Comparison of ENCODE assay signal across 1 cellular context in genomic region chr21:29649370-29649963, GRCh38.
A peak's percentile ranks its signal among the peaks of the same experiment; 100 is the strongest.
TF ChIP-seq lines count a peak whose summit lies in the region.

No MANE protein-coding gene starts in this region.

TF ChIP-seq in K562, 482 proteins besides CTCF, POLR2A, EP300 and RAD21 (continued from another document and continues in another):
- no peak for TF ChIP-seq KDM5B (IDR thresholded peaks at IDR 0.05; ENCODE audit: insufficient replicate concordance, low read depth, low read length)
- TF ChIP-seq GATAD2A (IDR thresholded peaks at IDR 0.05): no peak
- no peak; the same call in 1 of the 2 replicates for TF ChIP-seq HSF4 (CRISPR knock-in tag; IDR thresholded peaks at IDR 0.05; ENCODE audit: borderline replicate concordance)
- no peak for TF ChIP-seq HDAC8 (tag; IDR thresholded peaks at IDR 0.05)
- no peak for TF ChIP-seq ZNF354B (CRISPR knock-in tag; IDR thresholded peaks at IDR 0.05)
- no peak; a peak in 1 of 4 replicates for TF ChIP-seq CSDE1 (IDR thresholded peaks at IDR 0.05)
- no peak for TF ChIP-seq POLR3A (IDR thresholded peaks at IDR 0.05; ENCODE audit: borderline replicate concordance, extremely low read depth, insufficient read depth, insufficient read length)
- no peak for TF ChIP-seq NR3C1 (CRISPR knock-in tag; IDR thresholded peaks at IDR 0.05)
- TF ChIP-seq ZNF699 (CRISPR knock-in tag; IDR thresholded peaks at IDR 0.05; ENCODE audit: insufficient replicate concordance): no peak
- TF ChIP-seq SP1 (CRISPR knock-in tag; IDR thresholded peaks at IDR 0.05): 0 out of 2 replicates have a peak, but pooled peaks have one; percentile 22
- TF ChIP-seq TRIM28 (IDR thresholded peaks at IDR 0.05): no peak
- no peak for TF ChIP-seq ZNF133 (CRISPR knock-in tag; IDR thresholded peaks at IDR 0.05)
- no peak for TF ChIP-seq SAFB (IDR thresholded peaks at IDR 0.05; ENCODE audit: borderline replicate concordance, low read depth, low read length)
- TF ChIP-seq LCOR (CRISPR knock-in tag; IDR thresholded peaks at IDR 0.05): peak; percentile 25; the same call in 1 of the 2 replicates
- TF ChIP-seq IRF2 (CRISPR knock-in tag; IDR thresholded peaks at IDR 0.05): no peak
- TF ChIP-seq RFX1 (IDR thresholded peaks at IDR 0.05): no peak
- TF ChIP-seq, protein P1, sequence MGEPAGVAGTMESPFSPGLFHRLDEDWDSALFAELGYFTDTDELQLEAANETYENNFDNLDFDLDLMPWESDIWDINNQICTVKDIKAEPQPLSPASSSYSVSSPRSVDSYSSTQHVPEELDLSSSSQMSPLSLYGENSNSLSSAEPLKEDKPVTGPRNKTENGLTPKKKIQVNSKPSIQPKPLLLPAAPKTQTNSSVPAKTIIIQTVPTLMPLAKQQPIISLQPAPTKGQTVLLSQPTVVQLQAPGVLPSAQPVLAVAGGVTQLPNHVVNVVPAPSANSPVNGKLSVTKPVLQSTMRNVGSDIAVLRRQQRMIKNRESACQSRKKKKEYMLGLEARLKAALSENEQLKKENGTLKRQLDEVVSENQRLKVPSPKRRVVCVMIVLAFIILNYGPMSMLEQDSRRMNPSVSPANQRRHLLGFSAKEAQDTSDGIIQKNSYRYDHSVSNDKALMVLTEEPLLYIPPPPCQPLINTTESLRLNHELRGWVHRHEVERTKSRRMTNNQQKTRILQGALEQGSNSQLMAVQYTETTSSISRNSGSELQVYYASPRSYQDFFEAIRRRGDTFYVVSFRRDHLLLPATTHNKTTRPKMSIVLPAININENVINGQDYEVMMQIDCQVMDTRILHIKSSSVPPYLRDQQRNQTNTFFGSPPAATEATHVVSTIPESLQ (CRISPR knock-in tag; IDR thresholded peaks at IDR 0.05): no peak
- TF ChIP-seq MXD1 (CRISPR knock-in tag; IDR thresholded peaks at IDR 0.05; ENCODE audit: borderline replicate concordance, poor library complexity, severe bottlenecking): no peak
- TF ChIP-seq ZNF3 (CRISPR knock-in tag; IDR thresholded peaks at IDR 0.05): no peak
- TF ChIP-seq KDM1A (IDR thresholded peaks at IDR 0.05): peak; percentile 65 to 80
- TF ChIP-seq BRF1 (IDR thresholded peaks at IDR 0.05; ENCODE audit: borderline replicate concordance, extremely low read depth, insufficient read length): no peak
- TF ChIP-seq EZH2 (IDR thresholded peaks at IDR 0.05; ENCODE audit: borderline replicate concordance, low read depth, low read length): no peak
- peak; percentile 73 for TF ChIP-seq ATF4 (CRISPR knock-in tag; IDR thresholded peaks at IDR 0.05)
- no peak for TF ChIP-seq ETS2 (tag; IDR thresholded peaks at IDR 0.05; ENCODE audit: borderline replicate concordance, poor library complexity, severe bottlenecking)
- TF ChIP-seq, protein P2, sequence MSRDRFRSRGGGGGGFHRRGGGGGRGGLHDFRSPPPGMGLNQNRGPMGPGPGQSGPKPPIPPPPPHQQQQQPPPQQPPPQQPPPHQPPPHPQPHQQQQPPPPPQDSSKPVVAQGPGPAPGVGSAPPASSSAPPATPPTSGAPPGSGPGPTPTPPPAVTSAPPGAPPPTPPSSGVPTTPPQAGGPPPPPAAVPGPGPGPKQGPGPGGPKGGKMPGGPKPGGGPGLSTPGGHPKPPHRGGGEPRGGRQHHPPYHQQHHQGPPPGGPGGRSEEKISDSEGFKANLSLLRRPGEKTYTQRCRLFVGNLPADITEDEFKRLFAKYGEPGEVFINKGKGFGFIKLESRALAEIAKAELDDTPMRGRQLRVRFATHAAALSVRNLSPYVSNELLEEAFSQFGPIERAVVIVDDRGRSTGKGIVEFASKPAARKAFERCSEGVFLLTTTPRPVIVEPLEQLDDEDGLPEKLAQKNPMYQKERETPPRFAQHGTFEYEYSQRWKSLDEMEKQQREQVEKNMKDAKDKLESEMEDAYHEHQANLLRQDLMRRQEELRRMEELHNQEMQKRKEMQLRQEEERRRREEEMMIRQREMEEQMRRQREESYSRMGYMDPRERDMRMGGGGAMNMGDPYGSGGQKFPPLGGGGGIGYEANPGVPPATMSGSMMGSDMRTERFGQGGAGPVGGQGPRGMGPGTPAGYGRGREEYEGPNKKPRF (IDR thresholded peaks at IDR 0.05; ENCODE audit: low read depth, low read length): no peak
- TF ChIP-seq TFAP4 (CRISPR knock-in tag; IDR thresholded peaks at IDR 0.05; ENCODE audit: borderline replicate concordance): peak; percentile 94
- no peak for TF ChIP-seq IFI16 (CRISPR knock-in tag; IDR thresholded peaks at IDR 0.05)
- TF ChIP-seq AFF4 (CRISPR knock-in tag; IDR thresholded peaks at IDR 0.05): 0 out of 2 replicates have a peak, but pooled peaks have one; percentile 63
- TF ChIP-seq KDM2B (CRISPR knock-in tag; IDR thresholded peaks at IDR 0.05): no peak
- TF ChIP-seq ZNF609 (CRISPR knock-in tag; IDR thresholded peaks at IDR 0.05; ENCODE audit: borderline replicate concordance): no peak
- TF ChIP-seq MECOM (CRISPR knock-in tag; IDR thresholded peaks at IDR 0.05): no peak
- no peak for TF ChIP-seq HDAC6 (IDR thresholded peaks at IDR 0.05; ENCODE audit: low read depth, low read length)
- TF ChIP-seq, protein P3, sequence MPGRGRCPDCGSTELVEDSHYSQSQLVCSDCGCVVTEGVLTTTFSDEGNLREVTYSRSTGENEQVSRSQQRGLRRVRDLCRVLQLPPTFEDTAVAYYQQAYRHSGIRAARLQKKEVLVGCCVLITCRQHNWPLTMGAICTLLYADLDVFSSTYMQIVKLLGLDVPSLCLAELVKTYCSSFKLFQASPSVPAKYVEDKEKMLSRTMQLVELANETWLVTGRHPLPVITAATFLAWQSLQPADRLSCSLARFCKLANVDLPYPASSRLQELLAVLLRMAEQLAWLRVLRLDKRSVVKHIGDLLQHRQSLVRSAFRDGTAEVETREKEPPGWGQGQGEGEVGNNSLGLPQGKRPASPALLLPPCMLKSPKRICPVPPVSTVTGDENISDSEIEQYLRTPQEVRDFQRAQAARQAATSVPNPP (IDR thresholded peaks at IDR 0.05; ENCODE audit: borderline replicate concordance, insufficient read depth, insufficient read length): no peak
- TF ChIP-seq LARP7 (IDR thresholded peaks at IDR 0.05): 0 out of 2 replicates have a peak, but pooled peaks have one; percentile 11
- no peak for TF ChIP-seq ZNF431 (CRISPR knock-in tag; IDR thresholded peaks at IDR 0.05)
- TF ChIP-seq FUS (optimal IDR thresholded peaks at IDR 0.05; ENCODE audit: low read depth, low read length): no peak
- TF ChIP-seq, protein P4, sequence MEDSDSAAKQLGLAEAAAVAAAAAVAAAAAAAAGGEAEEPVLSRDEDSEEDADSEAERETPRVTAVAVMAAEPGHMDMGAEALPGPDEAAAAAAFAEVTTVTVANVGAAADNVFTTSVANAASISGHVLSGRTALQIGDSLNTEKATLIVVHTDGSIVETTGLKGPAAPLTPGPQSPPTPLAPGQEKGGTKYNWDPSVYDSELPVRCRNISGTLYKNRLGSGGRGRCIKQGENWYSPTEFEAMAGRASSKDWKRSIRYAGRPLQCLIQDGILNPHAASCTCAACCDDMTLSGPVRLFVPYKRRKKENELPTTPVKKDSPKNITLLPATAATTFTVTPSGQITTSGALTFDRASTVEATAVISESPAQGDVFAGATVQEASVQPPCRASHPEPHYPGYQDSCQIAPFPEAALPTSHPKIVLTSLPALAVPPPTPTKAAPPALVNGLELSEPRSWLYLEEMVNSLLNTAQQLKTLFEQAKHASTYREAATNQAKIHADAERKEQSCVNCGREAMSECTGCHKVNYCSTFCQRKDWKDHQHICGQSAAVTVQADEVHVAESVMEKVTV (CRISPR knock-in tag; IDR thresholded peaks at IDR 0.05): peak; percentile 20; the same call in 1 of the 2 replicates
- no peak for TF ChIP-seq ZNF57 (CRISPR knock-in tag; IDR thresholded peaks at IDR 0.05)
- TF ChIP-seq NKRF (IDR thresholded peaks at IDR 0.05; ENCODE audit: borderline replicate concordance): no peak; the same call in 1 of the 2 replicates
